ENCODE assay signal across 1 cellular context in genomic region chr13:110491869-110492268, GRCh38.
TF ChIP-seq lines count a peak whose summit lies in the region.

No MANE protein-coding gene starts in this region.

TF ChIP-seq in GM23338, 12 proteins besides CTCF, POLR2A, EP300 and RAD21 (continued from another document):
- TF ChIP-seq, protein P1, sequence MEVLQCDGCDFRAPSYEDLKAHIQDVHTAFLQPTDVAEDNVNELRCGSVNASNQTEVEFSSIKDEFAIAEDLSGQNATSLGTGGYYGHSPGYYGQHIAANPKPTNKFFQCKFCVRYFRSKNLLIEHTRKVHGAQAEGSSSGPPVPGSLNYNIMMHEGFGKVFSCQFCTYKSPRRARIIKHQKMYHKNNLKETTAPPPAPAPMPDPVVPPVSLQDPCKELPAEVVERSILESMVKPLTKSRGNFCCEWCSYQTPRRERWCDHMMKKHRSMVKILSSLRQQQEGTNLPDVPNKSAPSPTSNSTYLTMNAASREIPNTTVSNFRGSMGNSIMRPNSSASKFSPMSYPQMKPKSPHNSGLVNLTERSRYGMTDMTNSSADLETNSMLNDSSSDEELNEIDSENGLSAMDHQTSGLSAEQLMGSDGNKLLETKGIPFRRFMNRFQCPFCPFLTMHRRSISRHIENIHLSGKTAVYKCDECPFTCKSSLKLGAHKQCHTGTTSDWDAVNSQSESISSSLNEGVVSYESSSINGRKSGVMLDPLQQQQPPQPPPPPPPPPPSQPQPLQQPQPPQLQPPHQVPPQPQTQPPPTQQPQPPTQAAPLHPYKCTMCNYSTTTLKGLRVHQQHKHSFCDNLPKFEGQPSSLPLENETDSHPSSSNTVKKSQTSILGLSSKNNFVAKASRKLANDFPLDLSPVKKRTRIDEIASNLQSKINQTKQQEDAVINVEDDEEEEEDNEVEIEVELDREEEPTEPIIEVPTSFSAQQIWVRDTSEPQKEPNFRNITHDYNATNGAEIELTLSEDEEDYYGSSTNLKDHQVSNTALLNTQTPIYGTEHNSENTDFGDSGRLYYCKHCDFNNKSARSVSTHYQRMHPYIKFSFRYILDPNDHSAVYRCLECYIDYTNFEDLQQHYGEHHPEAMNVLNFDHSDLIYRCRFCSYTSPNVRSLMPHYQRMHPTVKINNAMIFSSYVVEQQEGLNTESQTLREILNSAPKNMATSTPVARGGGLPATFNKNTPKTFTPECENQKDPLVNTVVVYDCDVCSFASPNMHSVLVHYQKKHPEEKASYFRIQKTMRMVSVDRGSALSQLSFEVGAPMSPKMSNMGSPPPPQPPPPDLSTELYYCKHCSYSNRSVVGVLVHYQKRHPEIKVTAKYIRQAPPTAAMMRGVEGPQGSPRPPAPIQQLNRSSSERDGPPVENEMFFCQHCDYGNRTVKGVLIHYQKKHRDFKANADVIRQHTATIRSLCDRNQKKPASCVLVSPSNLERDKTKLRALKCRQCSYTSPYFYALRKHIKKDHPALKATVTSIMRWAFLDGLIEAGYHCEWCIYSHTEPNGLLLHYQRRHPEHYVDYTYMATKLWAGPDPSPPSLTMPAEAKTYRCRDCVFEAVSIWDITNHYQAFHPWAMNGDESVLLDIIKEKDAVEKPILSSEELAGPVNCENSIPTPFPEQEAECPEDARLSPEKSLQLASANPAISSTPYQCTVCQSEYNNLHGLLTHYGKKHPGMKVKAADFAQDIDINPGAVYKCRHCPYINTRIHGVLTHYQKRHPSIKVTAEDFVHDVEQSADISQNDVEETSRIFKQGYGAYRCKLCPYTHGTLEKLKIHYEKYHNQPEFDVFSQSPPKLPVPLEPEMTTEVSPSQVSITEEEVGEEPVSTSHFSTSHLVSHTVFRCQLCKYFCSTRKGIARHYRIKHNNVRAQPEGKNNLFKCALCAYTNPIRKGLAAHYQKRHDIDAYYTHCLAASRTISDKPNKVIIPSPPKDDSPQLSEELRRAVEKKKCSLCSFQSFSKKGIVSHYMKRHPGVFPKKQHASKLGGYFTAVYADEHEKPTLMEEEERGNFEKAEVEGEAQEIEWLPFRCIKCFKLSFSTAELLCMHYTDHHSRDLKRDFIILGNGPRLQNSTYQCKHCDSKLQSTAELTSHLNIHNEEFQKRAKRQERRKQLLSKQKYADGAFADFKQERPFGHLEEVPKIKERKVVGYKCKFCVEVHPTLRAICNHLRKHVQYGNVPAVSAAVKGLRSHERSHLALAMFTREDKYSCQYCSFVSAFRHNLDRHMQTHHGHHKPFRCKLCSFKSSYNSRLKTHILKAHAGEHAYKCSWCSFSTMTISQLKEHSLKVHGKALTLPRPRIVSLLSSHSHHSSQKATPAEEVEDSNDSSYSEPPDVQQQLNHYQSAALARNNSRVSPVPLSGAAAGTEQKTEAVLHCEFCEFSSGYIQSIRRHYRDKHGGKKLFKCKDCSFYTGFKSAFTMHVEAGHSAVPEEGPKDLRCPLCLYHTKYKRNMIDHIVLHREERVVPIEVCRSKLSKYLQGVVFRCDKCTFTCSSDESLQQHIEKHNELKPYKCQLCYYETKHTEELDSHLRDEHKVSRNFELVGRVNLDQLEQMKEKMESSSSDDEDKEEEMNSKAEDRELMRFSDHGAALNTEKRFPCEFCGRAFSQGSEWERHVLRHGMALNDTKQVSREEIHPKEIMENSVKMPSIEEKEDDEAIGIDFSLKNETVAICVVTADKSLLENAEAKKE (CRISPR knock-in tag; IDR thresholded peaks at IDR 0.05), result no peak
- TF ChIP-seq, protein P2, sequence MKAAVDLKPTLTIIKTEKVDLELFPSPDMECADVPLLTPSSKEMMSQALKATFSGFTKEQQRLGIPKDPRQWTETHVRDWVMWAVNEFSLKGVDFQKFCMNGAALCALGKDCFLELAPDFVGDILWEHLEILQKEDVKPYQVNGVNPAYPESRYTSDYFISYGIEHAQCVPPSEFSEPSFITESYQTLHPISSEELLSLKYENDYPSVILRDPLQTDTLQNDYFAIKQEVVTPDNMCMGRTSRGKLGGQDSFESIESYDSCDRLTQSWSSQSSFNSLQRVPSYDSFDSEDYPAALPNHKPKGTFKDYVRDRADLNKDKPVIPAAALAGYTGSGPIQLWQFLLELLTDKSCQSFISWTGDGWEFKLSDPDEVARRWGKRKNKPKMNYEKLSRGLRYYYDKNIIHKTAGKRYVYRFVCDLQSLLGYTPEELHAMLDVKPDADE (IDR thresholded peaks at IDR 0.05), result no peak
